ENCODE assay signal across 8 cellular contexts in genomic region chr17:75571197-75571884, GRCh38. TPM values are rescaled to one million over a fixed set of nuclear protein-coding genes. Genes with fewer than 3 reads are reported as not detected.
A peak's percentile ranks its signal among the peaks of the same experiment; 100 is the strongest.
DNase-seq lines count a peak whose midpoint lies in the region; ATAC-seq and TF ChIP-seq lines count a peak whose summit lies in the region.

No MANE protein-coding gene starts in this region.

- no peaks in the 10 kb centered on the region for H3K9me3 ChIP-seq in transverse colon

- no peak for TF ChIP-seq EP300 in transverse colon (IDR thresholded peaks at IDR 0.05; ENCODE audit: low read depth)

- in situ Hi-C loops in transverse colon (cut with MboI; ENCODE audit: low pct_ligation_motif_present in 1 of 4, low pct_unique_long_range_greater_than_20kb in 1 of 4, low sequenced_read_pairs in 3 of 4) = no loop called here

- H3K4me3 ChIP-seq in transverse colon = no peak overlapping the region

- H3K36me3 Mint-ChIP-seq in activated naive CD4-positive, alpha-beta T cell treated with anti-CD3 and anti-CD28 coated beads, Interleukin-2, amount 10 ng/mL, durations not matched to agents 7 days and 5 days = no peaks in the 10 kb centered on the region

- TF ChIP-seq POLR2A in Raji (IDR thresholded peaks at IDR 0.05; ENCODE audit: insufficient read depth, low read depth, low read length) (peak; percentile 52), transverse colon (IDR thresholded peaks at IDR 0.05) (no peak)

- no peak overlapping the region for H3K4me3 Mint-ChIP-seq in activated naive CD4-positive, alpha-beta T cell treated with anti-CD3 and anti-CD28 coated beads, Interleukin-2, amount 10 ng/mL, durations not matched to agents 7 days and 5 days

- ATAC-seq in left cardiac atrium (peak; percentile 51 to 67), HG03097 (IDR thresholded peaks at IDR 0.05; ENCODE audit: low FRiP score, unreplicated experiment) (no peak)

- H3K36me3 ChIP-seq in transverse colon = peaks cover 0 to 19% (median 0%) of the 10 kb centered on the region in 4 donors

- DNase-seq in activated naive CD4-positive, alpha-beta T cell treated with anti-CD3 and anti-CD28 coated beads, Interleukin-2, amount 10 ng/mL, durations not matched to agents 7 days and 5 days = peak; percentile 37
- DNase-seq in activated naive CD4-positive, alpha-beta T cell treated with Interleukin-2 at 50 U/mL for 16 hours = no peak
- DNase-seq in left cardiac atrium = peak; percentile 31
- peak; percentile 71 for DNase-seq in transverse colon
- no peak for DNase-seq in hepatic stellate cell (ENCODE audit: low spot score)
- no peak for DNase-seq in mesenteric fat pad (ENCODE audit: low spot score)

- CTCF ChIA-PET in activated naive CD4-positive, alpha-beta T cell treated with anti-CD3 and anti-CD28 coated beads, Interleukin-2, amount 10 ng/mL, durations not matched to agents 7 days and 5 days (lab: Charles Lee) = interaction anchor here (1.3 kb wide), 1 partner anchor 30 kb away, joined by 4 read pairs; no protein-coding TSS in a partner anchor

- peaks cover 0 to 12% (median 3%) of the 10 kb centered on the region in 4 donors for H3K4me1 ChIP-seq in transverse colon

- intact Hi-C loops in left cardiac atrium (cut with DNase I) = no loop called here
- intact Hi-C loops in transverse colon (cut with DNase I; ENCODE audit: low total_unique reads) = no loop called here

- H3K9me3 Mint-ChIP-seq in activated naive CD4-positive, alpha-beta T cell treated with anti-CD3 and anti-CD28 coated beads, Interleukin-2, amount 10 ng/mL, durations not matched to agents 7 days and 5 days = no peaks in the 10 kb centered on the region

- H3K27me3 Mint-ChIP-seq in activated naive CD4-positive, alpha-beta T cell treated with anti-CD3 and anti-CD28 coated beads, Interleukin-2, amount 10 ng/mL, durations not matched to agents 7 days and 5 days = peaks cover 9% of the 10 kb centered on the region

- H3K27me3 ChIP-seq in transverse colon = no peaks in the 10 kb centered on the region

- no peak for TF ChIP-seq CTCF in transverse colon (IDR thresholded peaks at IDR 0.05)

- H3K27ac ChIP-seq in transverse colon = peak overlapping the region; percentile 33 to 62 (median 50)

- peaks cover 3% of the 10 kb centered on the region for H3K4me1 Mint-ChIP-seq in activated naive CD4-positive, alpha-beta T cell treated with anti-CD3 and anti-CD28 coated beads, Interleukin-2, amount 10 ng/mL, durations not matched to agents 7 days and 5 days

- WGBS in transverse colon (ENCODE audit: low coverage in 1 of 2), 2 donors = 77% methylated on average over 15 of the region's 15 CpGs; no CpG with 5 or more reads in 1 of the 2 donors

- H3K27ac Mint-ChIP-seq in activated naive CD4-positive, alpha-beta T cell treated with anti-CD3 and anti-CD28 coated beads, Interleukin-2, amount 10 ng/mL, durations not matched to agents 7 days and 5 days = no peak overlapping the region

RNA-seq across cellular contexts. Expression of gene MYO15B, which starts 16.3 kb away (rescaled TPM):
- total RNA-seq in left cardiac atrium (10 to 100 TPM; 61.5 to 88.4 TPM), transverse colon (1,000 to 10,000 TPM in 1 of 4 donors, 100 to 1,000 TPM in 2, 10 to 100 TPM in 1; 59.3 to 1,778 (median 829) TPM), mesenteric fat pad (110 TPM)

RNA-seq across cellular contexts. Expression of gene LLGL2, which starts 45.8 kb away (rescaled TPM):
- 1 to 10 TPM; 6.8 to 8.7 TPM for total RNA-seq in left cardiac atrium
- total RNA-seq in transverse colon = 1,000 to 10,000 TPM in 1 of 4 donors, 100 to 1,000 TPM in 3; 326 to 1,573 (median 641) TPM
- total RNA-seq in mesenteric fat pad = 8.2 TPM

RNA-seq across cellular contexts. Expression of gene TSEN54, which starts 55.0 kb away (rescaled TPM):
- 1 to 10 TPM; 9.0 to 9.5 TPM for total RNA-seq in left cardiac atrium
- total RNA-seq in transverse colon = 100 to 1,000 TPM in 1 of 4 donors, 10 to 100 TPM in 3; 36.6 to 105 (median 61.2) TPM
- 13.7 TPM for total RNA-seq in mesenteric fat pad

RNA-seq across cellular contexts. Expression of gene CASKIN2, which starts 56.0 kb away (rescaled TPM):
- total RNA-seq in left cardiac atrium (10 to 100 TPM; 37.7 to 60.2 TPM), transverse colon (100 to 1,000 TPM in 1 of 4 donors, 10 to 100 TPM in 3; 16.5 to 128 (median 24.8) TPM), mesenteric fat pad (72.8 TPM)

Comparison
In these comparisons a context has a peak if more than half of its experiments do, and no peak if none do; other contexts are left out.
1. DNase-seq: peak in activated naive CD4-positive, alpha-beta T cell treated with anti-CD3 and anti-CD28 coated beads, Interleukin-2, amount 10 ng/mL, durations not matched to agents 7 days and 5 days (single experiment), left cardiac atrium (single experiment) and transverse colon (single experiment); none in activated naive CD4-positive, alpha-beta T cell treated with Interleukin-2 at 50 U/mL for 16 hours (single experiment), hepatic stellate cell (single experiment) and mesenteric fat pad (single experiment).
2. RNA of gene LLGL2, which starts 45.8 kb away (total RNA-seq): 326 to 1,573 TPM in transverse colon; 6.8 to 8.7 TPM in left cardiac atrium and 8.2 TPM in mesenteric fat pad (single experiment); every median in the first group is over 10 times any median in the second.